Comparison of ENCODE assay signal across 19 cellular contexts in genomic region chr2:231409773-231410172, GRCh38. TPM values are rescaled to one million over a fixed set of nuclear protein-coding genes. Genes with fewer than 3 reads are reported as not detected.
DNase-seq lines count a peak whose midpoint lies in the region; ATAC-seq, FAIRE-seq and TF ChIP-seq lines count a peak whose summit lies in the region.
"Had no signal": no experiment of that assay in that cellular context is flagged by ENCODE, and none has a peak within 500 bp of the region (broad histone marks: within the 10 kb centered on the region; RNA-seq: fewer than 3 reads in every experiment).

No MANE protein-coding gene starts in this region.

- peak overlapping the region; percentile 37 for H2AK9ac ChIP-seq in IMR-90 (replicated peaks; ENCODE audit: low read depth, low read length, poor library complexity)

- TF ChIP-seq POLR2A in IMR-90 (IDR thresholded peaks at IDR 0.05; ENCODE audit: low read depth, low read length) (no peak), body of pancreas (IDR thresholded peaks at IDR 0.05) (no peak)

- FAIRE-seq in small intestine (lab: Jason Lieb, UNC) = no peak

- H2AK5ac ChIP-seq in IMR-90 (ENCODE audit: low read depth, low read length) = no peak overlapping the region

- H4K5ac ChIP-seq in IMR-90 (ENCODE audit: low read depth, low read length) = no peak overlapping the region

- H4K8ac ChIP-seq in IMR-90 (ENCODE audit: low read depth in 2 of 2, low read length in 2 of 2) = no peak overlapping the region

- H3K9ac ChIP-seq in IMR-90 (ENCODE audit: low read depth, low read length) = no peak overlapping the region

- no peak overlapping the region for H2BK15ac ChIP-seq in IMR-90 (ENCODE audit: low read depth, low read length)

- no peak overlapping the region for H3K23ac ChIP-seq in IMR-90 (ENCODE audit: low read depth, low read length)

- dilution Hi-C loops in IMR-90 (cut with HindIII; ENCODE audit: low sequenced_read_pairs, unreplicated experiment) = no loop called here

- H4K20me1 ChIP-seq in IMR-90 (ENCODE audit: insufficient read depth, low read length) = no peaks in the 10 kb centered on the region

- no peaks in the 10 kb centered on the region; the same call in 1 of the 2 replicates for H3K9me1 ChIP-seq in IMR-90 (ENCODE audit: insufficient read depth, low read length)

- CTCF ChIA-PET in IMR-90 (lab: Yijun Ruan, JAX) = interaction anchor here (0.8 kb wide), 1 partner anchor 53 kb away, joined by 4 read pairs; no protein-coding TSS in a partner anchor

- no peak for TF ChIP-seq RAD21 in IMR-90 (IDR thresholded peaks at IDR 0.05; ENCODE audit: low read length)

- peak overlapping the region; percentile 66; the same call in 1 of the 2 replicates for H2BK120ac ChIP-seq in IMR-90 (ENCODE audit: low read depth, low read length)

- TF ChIP-seq CTCF in IMR-90 (conservative IDR thresholded peaks at IDR 0.05; ENCODE audit: low read depth, low read length) (no peak), body of pancreas (IDR thresholded peaks at IDR 0.05) (no peak), lower lobe of right lung (IDR thresholded peaks at IDR 0.05) (no peak)

- H3K4ac ChIP-seq in IMR-90 (ENCODE audit: low read depth, low read length) = no peak overlapping the region; the same call in 1 of the 2 replicates

- H3K9me3 ChIP-seq in IMR-90 (ENCODE audit: control insufficient read depth, insufficient read depth, low read length) (no peaks in the 10 kb centered on the region), body of pancreas (peaks cover 0 to 3% (median 0%) of the 10 kb centered on the region in 3 donors), lower lobe of right lung (peaks cover 4% of the 10 kb centered on the region), small intestine (ENCODE audit: control insufficient read depth, low read depth) (peaks cover 2% of the 10 kb centered on the region)
- H3K9me3 ChIP-seq: SJSA1 had no signal

- H3K56ac ChIP-seq in IMR-90 (ENCODE audit: extremely low read depth, insufficient read depth, low read length) = no peak overlapping the region

- H3K4me1 ChIP-seq in IMR-90 (ENCODE audit: control insufficient read depth, insufficient read depth, low read length) (peaks cover 7% of the 10 kb centered on the region), body of pancreas (peaks cover 91% of the 10 kb centered on the region), lower lobe of right lung (peaks cover 17% of the 10 kb centered on the region), small intestine (ENCODE audit: control insufficient read depth in 2 of 2, insufficient read depth in 1 of 2, low read depth in 1 of 2, low read length in 1 of 2) (peaks cover 0 to 5% of the 10 kb centered on the region in 2 donors)

- H2BK20ac ChIP-seq in IMR-90 (ENCODE audit: low read depth, low read length) = 0 out of 2 replicates have a peak overlapping the region, but pooled peaks have one; percentile 45

- ATAC-seq in IMR-90 (ENCODE audit: low read depth) (no peak), body of pancreas (peak; percentile 7), lower lobe of right lung (no peak), GM21576 (IDR thresholded peaks at IDR 0.05; ENCODE audit: unreplicated experiment) (no peak), GM21367 (IDR thresholded peaks at IDR 0.05; ENCODE audit: unreplicated experiment) (no peak)
- ATAC-seq: PC-3 had no signal

- in situ Hi-C loops in IMR-90 (cut with MboI; ENCODE audit: low sequenced_read_pairs) = loop anchor here (5.0 to 10.0 kb wide), 3 partner anchors 112 to 305 kb away; no protein-coding TSS in a partner anchor

- H2AFZ ChIP-seq in IMR-90 (replicated peaks; ENCODE audit: low read length, poor library complexity) = no peak overlapping the region

- H3K79me1 ChIP-seq in IMR-90 (ENCODE audit: low read depth in 1 of 2, low read length in 2 of 2) = no peaks in the 10 kb centered on the region

- H4K91ac ChIP-seq in IMR-90 (ENCODE audit: insufficient read depth, low read depth, low read length) = no peak overlapping the region

- H3K36me3 ChIP-seq in IMR-90 (ENCODE audit: control insufficient read depth, insufficient read depth, low read length) (no peaks in the 10 kb centered on the region), body of pancreas (replicated peaks in 1 of 2; ENCODE audit: insufficient read depth in 1 of 2, low read depth in 2 of 2) (no peaks in the 10 kb centered on the region), lower lobe of right lung (no peaks in the 10 kb centered on the region), small intestine (ENCODE audit: control insufficient read depth in 2 of 2, insufficient read depth in 2 of 2, low read length in 2 of 2) (no peaks in the 10 kb centered on the region)
- H3K36me3 ChIP-seq: SJSA1 had no signal

- intact Hi-C loops in IMR-90 (cut with micrococcal nuclease) (no loop called here), body of pancreas (cut with DNase I) (loop anchor here (10.0 kb wide), 1 partner anchor 185 kb away; no protein-coding TSS in a partner anchor), lower lobe of right lung (cut with DNase I) (no loop called here)

- DNase-seq in IMR-90 = no peak
- DNase-seq in body of pancreas = peak in 1 of 4 donors; percentile 42
- peak; percentile 11 for DNase-seq in lower lobe of right lung
- DNase-seq in small intestine = peak; percentile 97
- DNase-seq in UCSD-AML1 (lab: John Stamatoyannopoulos, UW; ENCODE audit: unreplicated experiment) = no peak
- no peak for DNase-seq in islet precursor cell
- DNase-seq: Caco-2; CD4-positive, CD25-positive, alpha-beta regulatory T cell; DMS153; NCI-H1092; NCI-H146; NCI-H2081 treated with DMSO at 0.1 percent for 48 hours; NCI-H510A treated with DMSO at 0.1 percent for 48 hours; NCI-H82; PC-3 had no signal

- H3K4me3 ChIP-seq in IMR-90 (ENCODE audit: insufficient read depth, low read depth, low read length) (no peak overlapping the region), body of pancreas (no peak overlapping the region), lower lobe of right lung (no peak overlapping the region), small intestine (ENCODE audit: low read depth in 1 of 2, low read length in 2 of 2) (no peak overlapping the region)
- H3K4me3 ChIP-seq: SJSA1 had no signal

- H3K14ac ChIP-seq in IMR-90 (replicated peaks; ENCODE audit: low read depth, low read length) = no peak overlapping the region

- no peak overlapping the region for H3K18ac ChIP-seq in IMR-90 (ENCODE audit: low read depth, low read length)

- H3K27me3 ChIP-seq in IMR-90 (ENCODE audit: control insufficient read depth, insufficient read depth, low read length) (no peaks in the 10 kb centered on the region), body of pancreas (no peaks in the 10 kb centered on the region), lower lobe of right lung (ENCODE audit: low read depth) (peaks cover 5% of the 10 kb centered on the region), small intestine (ENCODE audit: control insufficient read depth in 2 of 2, insufficient read depth in 2 of 2, low read length in 2 of 2) (no peaks in the 10 kb centered on the region)
- H3K27me3 ChIP-seq: SJSA1 had no signal

- BruUV-seq in IMR-90 (replicated peaks; lab: Mats Ljungman, UMichigan) = no TSS peak

- 100% methylated on average over 2 of the region's 5 CpGs; no CpG with 5 or more reads in 1 of the 2 experiments for WGBS in IMR-90 (ENCODE audit: extremely low coverage in 2 of 2, insufficient read length in 1 of 2), 2 experiments
- WGBS in body of pancreas, 2 donors = 32 to 35% methylated on average over 4 of the region's 5 CpGs
- WGBS in small intestine, 3 donors = 18 to 77% (median 51%) methylated on average over 5 of the region's 5 CpGs

- POLR2A ChIA-PET in IMR-90 (lab: Charles Lee; ENCODE audit: unreplicated experiment) = interaction anchor here (0.7 kb wide), 1 partner anchor 310 kb away, joined by 19 read pairs; no protein-coding TSS in a partner anchor

- no peak overlapping the region for H3K4me2 ChIP-seq in IMR-90 (ENCODE audit: low read depth, low read length)

- no peak overlapping the region for H2BK5ac ChIP-seq in IMR-90 (ENCODE audit: low read depth, low read length, poor library complexity, severe bottlenecking)

- no peak overlapping the region for H3K27ac ChIP-seq in IMR-90 (ENCODE audit: insufficient read depth, low read length)
- peak overlapping the region in 3 of 4 donors; percentile 74 to 94 (median 94) for H3K27ac ChIP-seq in body of pancreas
- no peak overlapping the region for H3K27ac ChIP-seq in lower lobe of right lung
- H3K27ac ChIP-seq in small intestine (ENCODE audit: low read depth in 1 of 2, low read length in 1 of 2) = peak overlapping the region; percentile 80 to 90
- H3K27ac ChIP-seq: SJSA1 had no signal

TF ChIP-seq in IMR-90, 13 proteins besides CTCF, POLR2A, EP300 and RAD21 (continues in another document):
- TF ChIP-seq USF2 (IDR thresholded peaks at IDR 0.05; ENCODE audit: low read depth, low read length) (no peak), CEBPB (IDR thresholded peaks at IDR 0.05; ENCODE audit: low read depth, low read length) (no peak), FOS (IDR thresholded peaks at IDR 0.05; ENCODE audit: low read depth, low read length) (no peak), MAFK (IDR thresholded peaks at IDR 0.05; ENCODE audit: low read depth, low read length) (no peak), CHD1 (IDR thresholded peaks at IDR 0.05; ENCODE audit: low read depth, low read length) (no peak), RFX5 (IDR thresholded peaks at IDR 0.05; ENCODE audit: low read depth, low read length) (no peak), BHLHE40 (IDR thresholded peaks at IDR 0.05; ENCODE audit: low read depth, low read length) (no peak), NFE2L2 (IDR thresholded peaks at IDR 0.05; ENCODE audit: low read depth, low read length) (no peak), RCOR1 (IDR thresholded peaks at IDR 0.05; ENCODE audit: insufficient replicate concordance, low read length) (no peak)

RNA-seq across cellular contexts. Expression of gene B3GNT7, which starts 14.3 kb away (rescaled TPM):
- under 0.01 TPM in 2 replicates for total RNA-seq in IMR-90 (2012; rRNA removed)
- 0.03 and 0.07 TPM in 2 replicates for polyA plus RNA-seq in IMR-90 (2012; rRNA removed)
- polyA plus RNA-seq in IMR-90 (2012; cell fraction: cytosol; rRNA removed) = 0.04 and 0.51 TPM in 2 replicates
- polyA plus RNA-seq in IMR-90 (2012; cell fraction: nucleus; rRNA removed; ENCODE audit: low replicate concordance) = 0.13 and 0.33 TPM in 2 replicates
- total RNA-seq in body of pancreas = 10 to 100 TPM in 1 of 2 donors, 1 to 10 TPM in 1; 8.6 to 22.1 TPM
- total RNA-seq in lower lobe of right lung = 80.0 TPM
- 10 to 100 TPM; 13.8 to 22.0 (median 14.5) TPM for polyA plus RNA-seq in small intestine
- total RNA-seq: CD4-positive, CD25-positive, alpha-beta regulatory T cell; MCF 10A; SJSA1 had no signal
- polyA plus RNA-seq: CD4-positive, CD25-positive, alpha-beta regulatory T cell had no signal

RNA-seq across cellular contexts. Expression of gene NCL, which starts 54.5 kb away (rescaled TPM):
- 289 and 506 TPM in 2 replicates for total RNA-seq in IMR-90 (2012; rRNA removed)
- 215 and 267 TPM in 2 replicates for polyA plus RNA-seq in IMR-90 (2012; rRNA removed)
- 29.1 and 31.1 TPM in 2 replicates for polyA plus RNA-seq in IMR-90 (2012; cell fraction: cytosol; rRNA removed)
- polyA plus RNA-seq in IMR-90 (2012; cell fraction: nucleus; rRNA removed; ENCODE audit: low replicate concordance) = 20.1 and 129 TPM in 2 replicates
- total RNA-seq in body of pancreas = 100 to 1,000 TPM; 108 to 159 TPM
- total RNA-seq in lower lobe of right lung = 295 TPM
- polyA plus RNA-seq in small intestine = 100 to 1,000 TPM in 2 of 3 donors, 10 to 100 TPM in 1; 89.2 to 260 (median 123) TPM

Comparison
In these comparisons a context has a peak if more than half of its experiments do, and no peak if none do; other contexts are left out.
1. DNase-seq: peak in lower lobe of right lung (single experiment) and small intestine (single experiment); none in IMR-90 (single experiment), UCSD-AML1 (single experiment) and islet precursor cell (single experiment).
2. H3K27ac ChIP-seq: peak in body of pancreas (3 of 4) and small intestine (2 of 2); none in IMR-90 (single experiment) and lower lobe of right lung (single experiment).